15 cellular contexts compared by ENCODE assay signal in genomic region chr2:6944546-6944945, GRCh38.
"Had no signal": no experiment of that assay in that cellular context is flagged by ENCODE, and none has a peak within 500 bp of the region (broad histone marks: within the 10 kb centered on the region; RNA-seq: fewer than 3 reads in every experiment).

No MANE protein-coding gene starts in this region.

- H3K27ac Mint-ChIP-seq: activated naive CD4-positive, alpha-beta T cell treated with anti-CD3 and anti-CD28 coated beads, Interleukin-2, amount 10 ng/mL, durations not matched to agents 7 days and 5 days had no signal

- H3K9me3 ChIP-seq: colonic mucosa, sigmoid colon, stomach, tibial artery had no signal

- H3K36me3 ChIP-seq: colonic mucosa had no signal

- H3K4me3 Mint-ChIP-seq: activated naive CD4-positive, alpha-beta T cell treated with anti-CD3 and anti-CD28 coated beads, Interleukin-2, amount 10 ng/mL, durations not matched to agents 7 days and 5 days had no signal

- H3K27me3 Mint-ChIP-seq: activated naive CD4-positive, alpha-beta T cell treated with anti-CD3 and anti-CD28 coated beads, Interleukin-2, amount 10 ng/mL, durations not matched to agents 7 days and 5 days had no signal

- H3K4me3 ChIP-seq: colonic mucosa, sigmoid colon, stomach, tibial artery had no signal

- DNase-seq: activated naive CD4-positive, alpha-beta T cell treated with anti-CD3 and anti-CD28 coated beads, Interleukin-2, amount 10 ng/mL, durations not matched to agents 7 days and 5 days; amniotic stem cell; caudate nucleus; colonic mucosa; glutamatergic neuron; immature natural killer cell; sigmoid colon; stimulated activated CD4-positive, alpha-beta T cell treated with anti-CD3 and anti-CD28 coated beads, Interleukin-12 subunit alpha, Interleukin-12 subunit beta, amount 100 ng/mL, for 4 hours; stimulated activated CD4-positive, alpha-beta T cell treated with anti-CD3 and anti-CD28 coated beads, Interleukin-2, amount 100 ng/mL, for 24 hours; stomach; SW 1271 had no signal

- H3K27ac ChIP-seq: colonic mucosa, tibial artery had no signal

- H3K27me3 ChIP-seq: colonic mucosa, sigmoid colon, stomach, tibial artery had no signal

- H3K9me3 Mint-ChIP-seq: activated naive CD4-positive, alpha-beta T cell treated with anti-CD3 and anti-CD28 coated beads, Interleukin-2, amount 10 ng/mL, durations not matched to agents 7 days and 5 days; activated T-helper 2 cell treated with anti-CD3 and anti-CD28 coated beads, Interferon-gamma antibody, Interleukin-2, Interleukin-4, amounts not matched to agents 10 μg/mL and 5 μg/mL and 100 μg/mL, durations not matched to agents 14 hours and 24 hours and 36 hours; immature natural killer cell; neural crest cell had no signal

- ATAC-seq: esophagus mucosa had no signal

- H3K4me1 ChIP-seq: colonic mucosa, tibial artery had no signal
